ENCODE assay signal across 8 cellular contexts in the genomic region with DNA sequence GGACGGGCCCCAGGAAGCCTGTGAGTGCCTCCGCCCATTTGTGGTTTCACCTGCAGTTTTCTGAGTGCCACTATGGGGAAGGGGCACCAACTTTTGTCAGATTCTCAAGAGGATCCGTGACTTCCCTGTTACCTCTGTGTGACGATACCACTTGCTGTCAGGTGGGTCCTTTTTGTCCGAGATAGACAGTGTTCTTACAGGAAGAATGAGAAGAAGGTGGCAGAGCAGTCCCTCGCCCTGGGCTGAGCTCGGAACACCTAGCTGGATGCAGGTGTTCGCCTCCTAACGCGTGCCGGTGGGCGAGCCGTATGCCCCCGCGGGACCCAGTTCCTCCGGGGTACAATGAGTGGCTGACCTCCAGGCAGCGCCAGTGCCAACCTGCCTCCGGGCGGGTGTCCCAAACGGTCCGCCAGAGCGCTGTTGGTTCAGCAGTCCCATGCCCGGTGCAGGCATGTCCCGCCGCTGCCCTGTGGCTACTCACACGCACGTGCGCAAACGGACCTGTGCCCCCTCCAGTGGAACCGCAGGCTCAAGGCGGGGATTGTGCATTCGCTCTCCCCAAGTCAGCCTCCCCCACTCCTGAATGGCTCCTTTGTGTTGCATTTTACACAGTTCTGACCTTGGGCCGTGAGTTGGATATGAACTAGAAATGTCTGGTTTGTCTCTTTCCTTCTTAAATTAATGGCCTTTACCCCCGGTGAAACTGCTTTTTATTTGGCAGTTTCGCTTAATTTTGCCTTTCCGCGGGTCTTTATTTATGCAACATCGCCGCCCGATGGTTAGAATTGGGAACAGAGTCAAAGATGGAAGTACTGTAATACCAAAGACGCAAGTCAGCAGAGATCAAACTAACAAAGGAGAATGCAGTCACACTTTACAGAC. TPM values are rescaled to one million over a fixed set of nuclear protein-coding genes. Genes with fewer than 3 reads are reported as not detected.
DNase-seq lines count a peak whose midpoint lies in the region; ATAC-seq and TF ChIP-seq lines count a peak whose summit lies in the region.

No MANE protein-coding gene starts in this region.

- peak overlapping the region; percentile 80 for H3K4me3 Mint-ChIP-seq in activated CD4-positive, alpha-beta T cell treated with anti-CD3 and anti-CD28 coated beads, Interleukin-2, amount 10 ng/mL, durations not matched to agents 7 days and 5 days

- peak overlapping the region; percentile 44 for H3K4me3 ChIP-seq in HFF-Myc (replicated peaks; ENCODE audit: low read depth, low read length)

- peak overlapping the region; percentile 82 for H3K27ac Mint-ChIP-seq in activated CD4-positive, alpha-beta T cell treated with anti-CD3 and anti-CD28 coated beads, Interleukin-2, amount 10 ng/mL, durations not matched to agents 7 days and 5 days

- DNase-seq in Caki2 (ENCODE audit: low read depth) (peak; percentile 70), HFF-Myc (ENCODE audit: extremely low read depth, low read depth) (peak; percentile 59), NCI-H526 (lab: John Stamatoyannopoulos, UW) (peak; percentile 76 to 91), dedifferentiated amniotic fluid mesenchymal stem cell (ENCODE audit: extremely low spot score) (peak; percentile 79), left kidney (ENCODE audit: low read depth, low spot score) (peak; percentile 92)
- peak; percentile 84 for DNase-seq in activated CD4-positive, alpha-beta T cell treated with anti-CD3 and anti-CD28 coated beads, Interleukin-2, amount 10 ng/mL, durations not matched to agents 7 days and 5 days
- DNase-seq in stimulated activated CD4-positive, alpha-beta T cell treated with anti-CD3 and anti-CD28 coated beads, Interleukin-1b, Interleukin-23, amount 100 ng/mL, for 24 hours (ENCODE audit: low read depth in 4 of 4, low spot score in 1 of 4): peak; percentile 30 to 53 (median 47)

- no peak for ATAC-seq in HG03565 (IDR thresholded peaks at IDR 0.05; ENCODE audit: unreplicated experiment)

- CTCF ChIA-PET in activated CD4-positive, alpha-beta T cell treated with anti-CD3 and anti-CD28 coated beads, Interleukin-2, amount 10 ng/mL, durations not matched to agents 7 days and 5 days (lab: Charles Lee): interaction anchor here (0.6 to 5.3 kb wide), 10 partner anchors 12 to 360 kb away, joined by 3 to 46 read pairs (median 4); no protein-coding TSS in a partner anchor

- no peaks in the 10 kb centered on the region for H3K36me3 Mint-ChIP-seq in activated CD4-positive, alpha-beta T cell treated with anti-CD3 and anti-CD28 coated beads, Interleukin-2, amount 10 ng/mL, durations not matched to agents 7 days and 5 days (ENCODE audit: low read depth)

- POLR2A ChIA-PET in activated CD4-positive, alpha-beta T cell treated with anti-CD3 and anti-CD28 coated beads, Interleukin-2, amount 10 ng/mL, durations not matched to agents 7 days and 5 days (lab: Charles Lee): interaction anchor here (0.7 kb wide), 1 partner anchor 103 kb away, joined by 3 read pairs; no protein-coding TSS in a partner anchor

- peaks cover 19% of the 10 kb centered on the region for H3K4me1 Mint-ChIP-seq in activated CD4-positive, alpha-beta T cell treated with anti-CD3 and anti-CD28 coated beads, Interleukin-2, amount 10 ng/mL, durations not matched to agents 7 days and 5 days

- H3K9me3 Mint-ChIP-seq in activated CD4-positive, alpha-beta T cell treated with anti-CD3 and anti-CD28 coated beads, Interleukin-2, amount 10 ng/mL, durations not matched to agents 7 days and 5 days: no peaks in the 10 kb centered on the region

- in situ Hi-C loops in Caki2 (cut with HindIII; ENCODE audit: low pct_unique_long_range_greater_than_20kb, low sequenced_read_pairs): no loop called here

- peak; percentile 81 for TF ChIP-seq CTCF in HFF-Myc (IDR thresholded peaks at IDR 0.05; ENCODE audit: low read depth, low read length, missing control alignments)

- H3K27me3 Mint-ChIP-seq in activated CD4-positive, alpha-beta T cell treated with anti-CD3 and anti-CD28 coated beads, Interleukin-2, amount 10 ng/mL, durations not matched to agents 7 days and 5 days: peaks cover 44% of the 10 kb centered on the region

RNA-seq across cellular contexts. Expression of gene ABTB2, which starts 1.1 kb away (rescaled TPM):
- 6.0 and 6.3 TPM in 2 replicates for total RNA-seq in Caki2 (2014; rRNA removed; shearing (Covaris generic); ENCODE audit: low replicate concordance)
- under 1 TPM; 0.55 to 0.65 TPM for total RNA-seq in activated CD4-positive, alpha-beta T cell treated with anti-CD3 and anti-CD28 coated beads, Interleukin-2, amount 10 ng/mL, durations not matched to agents 7 days and 5 days
